8 cellular contexts compared by ENCODE assay signal in genomic region chr3:152193673-152194267, GRCh38.
DNase-seq lines count a peak whose midpoint lies in the region; ATAC-seq and TF ChIP-seq lines count a peak whose summit lies in the region.

No MANE protein-coding gene starts in this region.

- POLR2A ChIA-PET in MCF 10A (lab: Yijun Ruan, JAX) = no interaction called here

- H3K27me3 Mint-ChIP-seq in MCF 10A (ENCODE audit: insufficient read depth, unreplicated experiment) = no peaks in the 10 kb centered on the region

- H3K27ac Mint-ChIP-seq in MCF 10A (ENCODE audit: low read depth, unreplicated experiment) = no peak overlapping the region

- H3K4me3 Mint-ChIP-seq in MCF 10A (ENCODE audit: unreplicated experiment) = no peak overlapping the region

- H3K4me1 Mint-ChIP-seq in MCF 10A (ENCODE audit: insufficient read depth, unreplicated experiment) = no peaks in the 10 kb centered on the region

- no TSS peak for BruUV-seq in MCF 10A (replicated peaks; lab: Mats Ljungman, UMichigan)

- CTCF ChIA-PET in MCF 10A (lab: Yijun Ruan, JAX) = interaction anchor here (1.0 kb wide), 1 partner anchor 24 kb away, joined by 3 read pairs; no protein-coding TSS in a partner anchor

- H3K36me3 Mint-ChIP-seq in MCF 10A (ENCODE audit: insufficient read depth, unreplicated experiment) = no peaks in the 10 kb centered on the region

- no peaks in the 10 kb centered on the region for H3K9me3 Mint-ChIP-seq in MCF 10A (ENCODE audit: unreplicated experiment)

- intact Hi-C loops in posterior vena cava (cut with DNase I) = no loop called here
- intact Hi-C loops in MCF 10A (cut with micrococcal nuclease) = no loop called here

- TF ChIP-seq CTCF in MCF 10A (IDR thresholded peaks at IDR 0.05; ENCODE audit: unreplicated experiment) = no peak

- ATAC-seq in HG03060 (IDR thresholded peaks at IDR 0.05; ENCODE audit: low read depth, unreplicated experiment) = peak; percentile 34

- peak; percentile 24 to 34 for DNase-seq in activated CD4-positive, alpha-beta T cell treated with anti-CD3 and anti-CD28 coated beads for 4 hours
- no peak for DNase-seq in activated CD4-positive, alpha-beta T cell treated with anti-CD3 and anti-CD28 coated beads for 1 hour
- DNase-seq in UCSD-AML1 (lab: John Stamatoyannopoulos, UW; ENCODE audit: unreplicated experiment) = peak; percentile 11
- DNase-seq in posterior vena cava (ENCODE audit: low spot score) = peak; percentile 74
- DNase-seq in MCF 10A (ENCODE audit: unreplicated experiment) = no peak
- DNase-seq in A172 (ENCODE audit: low spot score) = no peak
- DNase-seq in GDM1 (lab: John Stamatoyannopoulos, UW) = no peak

Comparison
In these comparisons a context has a peak if more than half of its experiments do, and no peak if none do; other contexts are left out.
1. DNase-seq: peak in activated CD4-positive, alpha-beta T cell treated with anti-CD3 and anti-CD28 coated beads for 4 hours (2 of 2), UCSD-AML1 (single experiment) and posterior vena cava (single experiment); none in activated CD4-positive, alpha-beta T cell treated with anti-CD3 and anti-CD28 coated beads for 1 hour (single experiment), MCF 10A (single experiment), A172 (single experiment) and GDM1 (single experiment).